In genomic region chr6:160122744-160123143, GRCh38 we compare ENCODE assay signal across 30 cellular contexts. TPM values are rescaled to one million over a fixed set of nuclear protein-coding genes. Genes with fewer than 3 reads are reported as not detected.
"Had no signal": no experiment of that assay in that cellular context is flagged by ENCODE, and none has a peak within 500 bp of the region (broad histone marks: within the 10 kb centered on the region; RNA-seq: fewer than 3 reads in every experiment).

No MANE protein-coding gene starts in this region.

- ATAC-seq: activated naive CD4-positive, alpha-beta T cell treated with anti-CD3 and anti-CD28 coated beads, Interleukin-2, amount 50 U/mL, for 72 hours; naive thymus-derived CD8-positive, alpha-beta T cell; stimulated activated naive CD8-positive, alpha-beta T cell treated with anti-CD3 and anti-CD28 coated beads, Interleukin-15, amount 100 ng/mL, for 72 hours had no signal

- H3K36me3 ChIP-seq: breast epithelium, thyroid gland, vagina, WERI-Rb-1 had no signal

- H3K4me1 ChIP-seq: breast epithelium, left ventricle myocardium inferior, thyroid gland, upper lobe of left lung, vagina had no signal

- DNase-seq: activated CD4-positive, alpha-beta memory T cell treated with anti-CD3 and anti-CD28 coated beads for 36 hours; activated CD4-positive, alpha-beta T cell treated with anti-CD3 and anti-CD28 coated beads, Interleukin-2, amount 10 ng/mL, durations not matched to agents 24 days and 14 days; activated CD4-positive, CD25-positive, alpha-beta regulatory T cell treated with anti-CD3 and anti-CD28 coated beads, Interleukin-2, amount 50 U/mL, for 72 hours; activated CD8-positive, alpha-beta memory T cell treated with anti-CD3 and anti-CD28 coated beads, Interleukin-2, amount 50 U/mL, for 4 hours; activated naive CD4-positive, alpha-beta T cell; activated T-cell treated with anti-CD3 and anti-CD28 coated beads, Interleukin-2, amount 50 U/mL, for 24 hours; dorsolateral prefrontal cortex; effector memory CD4-positive, alpha-beta T cell; erythroblast; foreskin melanocyte; kidney glomerular epithelial cell; left ventricle myocardium inferior; naive thymus-derived CD8-positive, alpha-beta T cell; occipital lobe; right cardiac atrium; stimulated activated CD4-positive, alpha-beta T cell treated with anti-CD3 and anti-CD28 coated beads, Interleukin-4, amount 100 ng/mL, for 4 hours; stimulated activated CD8-positive, alpha-beta memory T cell treated with anti-CD3 and anti-CD28 coated beads, Interleukin-4, amount 100 ng/mL, for 48 hours; stimulated activated naive CD8-positive, alpha-beta T cell treated with anti-CD3 and anti-CD28 coated beads, Interleukin-15, amount 100 ng/mL, for 72 hours; SW 1271; T-helper 9 cell; thyroid gland; WERI-Rb-1 had no signal

- H3K27ac ChIP-seq: breast epithelium, dorsolateral prefrontal cortex, left ventricle myocardium inferior, skin epidermis, thyroid gland, upper lobe of left lung, vagina, WERI-Rb-1 had no signal

- H3K9me3 ChIP-seq: breast epithelium, left ventricle myocardium inferior, SK-N-SH, thyroid gland, upper lobe of left lung, vagina had no signal

- H3K4me3 ChIP-seq: breast epithelium, dorsolateral prefrontal cortex, left ventricle myocardium inferior, skin epidermis, thyroid gland, upper lobe of left lung, vagina had no signal

- H3K27me3 ChIP-seq: breast epithelium, dorsolateral prefrontal cortex, thyroid gland, upper lobe of left lung, vagina had no signal

RNA-seq across cellular contexts. Expression of gene SLC22A1, which starts 1.1 kb away (rescaled TPM):
- total RNA-seq: glomerular endothelial cell, lung microvascular endothelial cell had no signal
